15 cellular contexts compared by ENCODE assay signal in genomic region chr18:11860594-11861450, GRCh38. TPM values are rescaled to one million over a fixed set of nuclear protein-coding genes. Genes with fewer than 3 reads are reported as not detected.
DNase-seq lines count a peak whose midpoint lies in the region; ATAC-seq and TF ChIP-seq lines count a peak whose summit lies in the region.
"Had no signal": no experiment of that assay in that cellular context is flagged by ENCODE, and none has a peak within 500 bp of the region (broad histone marks: within the 10 kb centered on the region; RNA-seq: fewer than 3 reads in every experiment).

No MANE protein-coding gene starts in this region.

- no peaks in the 10 kb centered on the region for H3K27me3 ChIP-seq in Caco-2 (replicated peaks; ENCODE audit: control insufficient read depth, insufficient read depth, low read length)
- no peaks in the 10 kb centered on the region for H3K27me3 ChIP-seq in RWPE2 (ENCODE audit: insufficient read depth, poor library complexity, severe bottlenecking)
- H3K27me3 ChIP-seq in foreskin keratinocyte: no peaks in the 10 kb centered on the region
- H3K27me3 ChIP-seq: colonic mucosa, vagina had no signal

- BruUV-seq in Caco-2 (replicated peaks; lab: Mats Ljungman, UMichigan): no TSS peak

- H3K4me3 ChIP-seq in Caco-2 (ENCODE audit: low read depth, low read length): no peak overlapping the region
- H3K4me3 ChIP-seq in RWPE2 (ENCODE audit: severe bottlenecking): no peak overlapping the region
- H3K4me3 ChIP-seq: colonic mucosa, vagina had no signal

- DNase-seq in Caco-2: no peak
- no peak for DNase-seq in RWPE2 (ENCODE audit: low spot score)
- no peak for DNase-seq in foreskin keratinocyte
- DNase-seq in progenitor cell of endocrine pancreas (ENCODE audit: low spot score, unreplicated experiment): no peak
- DNase-seq in NCI-H146 treated with DMSO at 0.1 percent for 48 hours (lab: John Stamatoyannopoulos, UW; ENCODE audit: unreplicated experiment): no peak
- DNase-seq in nucleus accumbens (lab: John Stamatoyannopoulos, UW): no peak
- DNase-seq in AG08395 (ENCODE audit: low spot score): no peak
- DNase-seq: naive thymus-derived CD4-positive, alpha-beta T cell; NCI-H1694; NCI-H446; stimulated activated naive CD8-positive, alpha-beta T cell treated with anti-CD3 and anti-CD28 coated beads, Interleukin-15, amount 100 ng/mL, for 72 hours; T1000 had no signal

- H3K9me3 ChIP-seq in Caco-2 (no peaks in the 10 kb centered on the region), RWPE2 (ENCODE audit: severe bottlenecking) (no peaks in the 10 kb centered on the region)
- H3K9me3 ChIP-seq: colonic mucosa, vagina had no signal

- H3K27ac ChIP-seq in RWPE2 (ENCODE audit: poor library complexity, severe bottlenecking): peak overlapping the region; percentile 96
- peak overlapping the region; percentile 98 for H3K27ac ChIP-seq in foreskin keratinocyte
- H3K27ac ChIP-seq: colonic mucosa, vagina had no signal

- no peaks in the 10 kb centered on the region for H3K36me3 ChIP-seq in Caco-2 (ENCODE audit: control insufficient read depth, insufficient read depth, low read length)
- H3K36me3 ChIP-seq in RWPE2 (ENCODE audit: low read depth): 0 out of 2 replicates have a peak, but pooled peaks cover 3% of the 10 kb centered on the region
- H3K36me3 ChIP-seq: colonic mucosa, vagina had no signal

- intact Hi-C loops in Caco-2 (cut with micrococcal nuclease; ENCODE audit: unreplicated experiment): no loop called here

- no peak overlapping the region for H3K4me3 Mint-ChIP-seq in Caco-2 (ENCODE audit: unreplicated experiment)
- H3K4me3 Mint-ChIP-seq in progenitor cell of endocrine pancreas (ENCODE audit: low read depth): no peak overlapping the region
- H3K4me3 Mint-ChIP-seq: naive thymus-derived CD4-positive, alpha-beta T cell; stimulated activated naive CD8-positive, alpha-beta T cell treated with anti-CD3 and anti-CD28 coated beads, Interleukin-15, amount 100 ng/mL, for 72 hours had no signal

- H3K9me3 Mint-ChIP-seq in Caco-2 (ENCODE audit: unreplicated experiment) (no peaks in the 10 kb centered on the region), progenitor cell of endocrine pancreas (ENCODE audit: low read depth) (no peaks in the 10 kb centered on the region)
- H3K9me3 Mint-ChIP-seq: naive thymus-derived CD4-positive, alpha-beta T cell; stimulated activated naive CD8-positive, alpha-beta T cell treated with anti-CD3 and anti-CD28 coated beads, Interleukin-15, amount 100 ng/mL, for 72 hours had no signal

- H3K4me1 Mint-ChIP-seq in Caco-2 (ENCODE audit: low read depth, unreplicated experiment) (peaks cover 44% of the 10 kb centered on the region), progenitor cell of endocrine pancreas (ENCODE audit: low read depth) (peaks cover 11% of the 10 kb centered on the region)

- H3K36me3 Mint-ChIP-seq in Caco-2 (ENCODE audit: insufficient read depth, unreplicated experiment): peaks cover 25% of the 10 kb centered on the region
- no peaks in the 10 kb centered on the region for H3K36me3 Mint-ChIP-seq in progenitor cell of endocrine pancreas (ENCODE audit: insufficient read depth)
- H3K36me3 Mint-ChIP-seq: naive thymus-derived CD4-positive, alpha-beta T cell had no signal

- no peaks in the 10 kb centered on the region for H3K27me3 Mint-ChIP-seq in Caco-2 (ENCODE audit: insufficient read depth, unreplicated experiment)
- no peaks in the 10 kb centered on the region for H3K27me3 Mint-ChIP-seq in progenitor cell of endocrine pancreas
- H3K27me3 Mint-ChIP-seq: stimulated activated naive CD8-positive, alpha-beta T cell treated with anti-CD3 and anti-CD28 coated beads, Interleukin-15, amount 100 ng/mL, for 72 hours had no signal

- POLR2A ChIA-PET in Caco-2 (lab: Charles Lee): no interaction called here

- CTCF ChIA-PET in Caco-2 (lab: Charles Lee): no interaction called here

- H3K27ac Mint-ChIP-seq in Caco-2 (ENCODE audit: unreplicated experiment) (peak overlapping the region; percentile 97), progenitor cell of endocrine pancreas (peak overlapping the region; percentile 54)

- TF ChIP-seq CTCF in Caco-2 (IDR thresholded peaks at IDR 0.05; ENCODE audit: insufficient read depth in 1 of 2, low read depth in 1 of 2, low read length in 1 of 2, severe bottlenecking in 1 of 2, unreplicated experiment in 1 of 2): no peak
- no peak for TF ChIP-seq CTCF in RWPE2 (IDR thresholded peaks at IDR 0.05; ENCODE audit: poor library complexity, severe bottlenecking)
- no peak for TF ChIP-seq CTCF in foreskin keratinocyte (conservative IDR thresholded peaks at IDR 0.05)
- no peak for TF ChIP-seq CTCF in progenitor cell of endocrine pancreas (IDR thresholded peaks at IDR 0.05; ENCODE audit: unreplicated experiment)

- ATAC-seq in RWPE2 (ENCODE audit: low read depth): no peak
- no peak for ATAC-seq in foreskin keratinocyte
- ATAC-seq in GM19397 (IDR thresholded peaks at IDR 0.05; ENCODE audit: unreplicated experiment): no peak
- ATAC-seq: naive thymus-derived CD4-positive, alpha-beta T cell; stimulated activated naive CD8-positive, alpha-beta T cell treated with anti-CD3 and anti-CD28 coated beads, Interleukin-15, amount 100 ng/mL, for 72 hours had no signal

- H3K4me1 ChIP-seq in Caco-2: peaks cover 62% of the 10 kb centered on the region
- H3K4me1 ChIP-seq in RWPE2 (ENCODE audit: insufficient read depth, poor library complexity, severe bottlenecking): peaks cover 37% of the 10 kb centered on the region
- peaks cover 16% of the 10 kb centered on the region for H3K4me1 ChIP-seq in foreskin keratinocyte
- H3K4me1 ChIP-seq: colonic mucosa had no signal

RNA-seq across cellular contexts. Expression of gene CHMP1B, which starts 9.6 kb away (rescaled TPM):
- total RNA-seq in Caco-2 (2022) (45.2 and 56.5 TPM in 2 replicates), foreskin keratinocyte (29.1 and 31.8 TPM in 2 replicates), progenitor cell of endocrine pancreas (48.0 and 48.3 TPM in 2 replicates)
- polyA plus RNA-seq in foreskin keratinocyte: 19.2 and 21.9 TPM in 2 replicates

RNA-seq across cellular contexts. Expression of gene MPPE1, which starts 47.3 kb away (rescaled TPM):
- total RNA-seq in Caco-2 (2022) (47.4 and 52.6 TPM in 2 replicates), foreskin keratinocyte (14.4 and 19.1 TPM in 2 replicates), progenitor cell of endocrine pancreas (27.4 and 37.4 TPM in 2 replicates)
- 14.1 and 16.4 TPM in 2 replicates for polyA plus RNA-seq in foreskin keratinocyte
